Comparison of ENCODE assay signal across 14 cellular contexts in the genomic region with DNA sequence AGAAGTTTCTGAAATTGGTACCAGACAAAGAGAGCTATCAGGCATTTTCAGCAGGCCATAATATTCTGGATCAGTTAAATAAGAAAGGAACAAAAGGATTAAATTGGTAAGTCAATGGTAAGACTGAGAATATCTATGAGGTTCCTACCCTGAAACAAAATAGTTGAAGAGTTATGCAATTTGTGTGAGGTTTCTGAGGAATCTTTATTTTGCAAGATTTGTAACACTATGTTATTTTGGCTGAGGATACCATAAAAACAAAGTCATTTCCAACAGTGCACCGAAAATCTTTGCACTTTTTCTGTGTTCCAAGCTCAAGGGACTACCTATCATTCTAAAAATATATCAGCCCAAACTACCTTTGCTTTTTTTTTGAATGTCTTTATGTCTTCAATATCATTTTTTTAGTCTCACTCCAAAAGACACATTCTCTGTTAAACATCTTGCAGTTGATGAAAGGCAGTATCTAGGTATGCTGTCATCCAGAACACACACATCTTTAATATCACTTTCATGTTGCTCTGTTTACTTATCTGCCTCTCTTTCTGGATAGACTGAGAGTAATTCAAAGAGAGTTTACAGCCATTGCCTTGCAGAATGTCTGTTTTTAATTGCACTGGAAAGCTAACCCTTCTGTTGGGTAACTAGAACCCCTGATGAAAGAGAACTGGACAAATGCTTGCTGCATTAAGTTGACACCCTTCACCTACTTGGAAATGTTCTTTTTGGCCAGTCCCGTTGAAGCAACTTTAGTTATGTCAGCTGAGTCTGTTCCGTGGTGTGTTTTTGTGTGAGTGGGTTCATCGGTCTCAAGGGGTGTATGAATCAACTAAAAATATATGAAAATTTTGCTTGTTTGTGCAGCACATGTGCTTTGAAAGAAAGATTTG.
DNase-seq lines count a peak whose midpoint lies in the region; ATAC-seq and TF ChIP-seq lines count a peak whose summit lies in the region.
"Had no signal": no experiment of that assay in that cellular context is flagged by ENCODE, and none has a peak within 500 bp of the region (broad histone marks: within the 10 kb centered on the region; RNA-seq: fewer than 3 reads in every experiment).

No MANE protein-coding gene starts in this region.

- H3K27me3 ChIP-seq in parathyroid adenoma (ENCODE audit: control insufficient read depth, insufficient read depth, low read length), result no peaks in the 10 kb centered on the region
- H3K27me3 ChIP-seq: BLaER1 had no signal

- H3K4me3 ChIP-seq in NB4 (ENCODE audit: low read depth, low read length), result no peak overlapping the region
- H3K4me3 ChIP-seq in fibroblast of pulmonary artery (replicated peaks; ENCODE audit: low read depth, low read length), result no peak overlapping the region
- no peak overlapping the region for H3K4me3 ChIP-seq in parathyroid adenoma (ENCODE audit: low read depth, low read length)
- H3K4me3 ChIP-seq: BLaER1 had no signal

- ATAC-seq in HG03025 (IDR thresholded peaks at IDR 0.05; ENCODE audit: low FRiP score, unreplicated experiment), result no peak

- no peaks in the 10 kb centered on the region for H3K36me3 ChIP-seq in parathyroid adenoma (ENCODE audit: control insufficient read depth, insufficient read depth, low read length)
- H3K36me3 ChIP-seq: BLaER1, WERI-Rb-1 had no signal

- no peaks in the 10 kb centered on the region for H3K79me2 ChIP-seq in parathyroid adenoma

- peak overlapping the region; percentile 65 for H2AFZ ChIP-seq in parathyroid adenoma

- no peak for TF ChIP-seq CTCF in NB4 (IDR thresholded peaks at IDR 0.05; ENCODE audit: low read depth, low read length)
- TF ChIP-seq CTCF in fibroblast of pulmonary artery (IDR thresholded peaks at IDR 0.05; ENCODE audit: low read length, missing control alignments), result no peak
- TF ChIP-seq CTCF in parathyroid adenoma (IDR thresholded peaks at IDR 0.05), result no peak

- no peaks in the 10 kb centered on the region for H3K9me3 ChIP-seq in parathyroid adenoma (ENCODE audit: control insufficient read depth, low read length)
- H3K9me3 ChIP-seq: BLaER1 had no signal

- H3K4me1 ChIP-seq in parathyroid adenoma, result peaks cover 29% of the 10 kb centered on the region

- no peak overlapping the region for H3K9ac ChIP-seq in parathyroid adenoma
- H3K9ac ChIP-seq: BLaER1 had no signal

- peak; percentile 59 to 61 for DNase-seq in AML-193 (lab: John Stamatoyannopoulos, UW)
- DNase-seq in NB4 (ENCODE audit: low read depth), result peak; percentile 20
- DNase-seq in fibroblast of pulmonary artery (ENCODE audit: low read depth), result peak; percentile 78
- DNase-seq in activated CD4-positive, alpha-beta T cell treated with anti-CD3 and anti-CD28 coated beads for 1 hour, result no peak
- no peak for DNase-seq in NCI-H2227 (lab: John Stamatoyannopoulos, UW; ENCODE audit: unreplicated experiment)
- DNase-seq in mesenteric fat pad (ENCODE audit: low spot score), result no peak
- DNase-seq: amygdala, Karpas-422, naive B cell, NCI-H526 treated with DMSO at 0.1 percent for 48 hours, WERI-Rb-1 had no signal

- H3K4me2 ChIP-seq in parathyroid adenoma (ENCODE audit: low read length), result no peak overlapping the region
- H3K4me2 ChIP-seq: BLaER1 had no signal

- H3K27ac ChIP-seq in parathyroid adenoma, result peak overlapping the region; percentile 38
- H3K27ac ChIP-seq: BLaER1, WERI-Rb-1 had no signal

- no peak for TF ChIP-seq POLR2A in NB4 (IDR thresholded peaks at IDR 0.05; ENCODE audit: extremely low read depth, insufficient read length)

Comparison
In these comparisons a context has a peak if more than half of its experiments do, and no peak if none do; other contexts are left out.
1. DNase-seq: peak in AML-193 (2 of 2), NB4 (single experiment) and fibroblast of pulmonary artery (single experiment); none in activated CD4-positive, alpha-beta T cell treated with anti-CD3 and anti-CD28 coated beads for 1 hour (single experiment), NCI-H2227 (single experiment) and mesenteric fat pad (single experiment).